14 cellular contexts compared by ENCODE assay signal in genomic region chr4:183766140-183766539, GRCh38.
DNase-seq lines count a peak whose midpoint lies in the region; ATAC-seq and TF ChIP-seq lines count a peak whose summit lies in the region.
"Had no signal": no experiment of that assay in that cellular context is flagged by ENCODE, and none has a peak within 500 bp of the region (broad histone marks: within the 10 kb centered on the region; RNA-seq: fewer than 3 reads in every experiment).

No MANE protein-coding gene starts in this region.

- 65 to 75% (median 74%) methylated on average over 12 of the region's 12 CpGs for WGBS in heart left ventricle, 4 donors

- in situ Hi-C loops in gastrocnemius medialis (cut with MboI; ENCODE audit: low sequenced_read_pairs in 4 of 4): no loop called here

- H3K4me1 ChIP-seq in heart left ventricle (peaks cover 0 to 24% (median 7%) of the 10 kb centered on the region in 12 donors), right atrium auricular region (peaks cover 0 to 8% of the 10 kb centered on the region in 2 donors), gastrocnemius medialis (no peaks in the 10 kb centered on the region), left lung (peaks cover 0 to 10% of the 10 kb centered on the region in 2 donors)
- H3K4me1 ChIP-seq: BLaER1 had no signal

- TF ChIP-seq CTCF in heart left ventricle (IDR thresholded peaks at IDR 0.05): no peak
- TF ChIP-seq CTCF in right atrium auricular region (IDR thresholded peaks at IDR 0.05): no peak
- no peak for TF ChIP-seq CTCF in gastrocnemius medialis (IDR thresholded peaks at IDR 0.05 in 4 of 5, conservative IDR thresholded peaks at IDR 0.05 in 1 of 5)
- TF ChIP-seq CTCF in left lung (IDR thresholded peaks at IDR 0.05): no peak

- no peaks in the 10 kb centered on the region for H3K9me3 ChIP-seq in heart left ventricle
- H3K9me3 ChIP-seq in right atrium auricular region: no peaks in the 10 kb centered on the region
- no peaks in the 10 kb centered on the region for H3K9me3 ChIP-seq in gastrocnemius medialis
- H3K9me3 ChIP-seq in left lung: no peaks in the 10 kb centered on the region
- H3K9me3 ChIP-seq: BLaER1 had no signal

- intact Hi-C loops in heart left ventricle (cut with DNase I): loop anchor here in 1 of 10 donors (10.0 kb wide), 1 partner anchor 69 kb away; no protein-coding TSS in a partner anchor
- intact Hi-C loops in cardiac septum (cut with DNase I): no loop called here
- intact Hi-C loops in gastrocnemius medialis (cut with DNase I; ENCODE audit: low total_unique reads): no loop called here
- intact Hi-C loops in left lung (cut with DNase I): no loop called here

- H3K27me3 ChIP-seq in heart left ventricle (no peaks in the 10 kb centered on the region), right atrium auricular region (no peaks in the 10 kb centered on the region), gastrocnemius medialis (no peaks in the 10 kb centered on the region), left lung (no peaks in the 10 kb centered on the region)
- H3K27me3 ChIP-seq: BLaER1 had no signal

- no peak for TF ChIP-seq POLR2A in heart left ventricle (IDR thresholded peaks at IDR 0.05)
- no peak for TF ChIP-seq POLR2A in gastrocnemius medialis (IDR thresholded peaks at IDR 0.05)

- H3K27ac ChIP-seq in heart left ventricle (peak overlapping the region; percentile 65 to 91 (median 82)), right atrium auricular region (peak overlapping the region; percentile 39 to 62), gastrocnemius medialis (peak overlapping the region; percentile 48 to 73 (median 62)), left lung (no peak overlapping the region)
- H3K27ac ChIP-seq: BLaER1 had no signal

- DNase-seq in heart left ventricle (no peak), cardiac septum (ENCODE audit: low spot score) (no peak), right atrium auricular region (ENCODE audit: low spot score) (no peak), gastrocnemius medialis (no peak), NCI-H2227 treated with DMSO at 0.1 percent for 48 hours (lab: John Stamatoyannopoulos, UW) (no peak), left lung (no peak)
- DNase-seq: 8988T, DMS 273 treated with DMSO at 0.1 percent for 48 hours, NCI-H1436, NCI-H2081 treated with DMSO at 0.1 percent for 48 hours, NCI-H226 had no signal

- ATAC-seq in heart left ventricle (peak in 1 of 4 donors; percentile 36), gastrocnemius medialis (no peak), HG03196 (IDR thresholded peaks at IDR 0.05; ENCODE audit: unreplicated experiment) (no peak), left lung (no peak), HG03520 (IDR thresholded peaks at IDR 0.05; ENCODE audit: unreplicated experiment) (no peak)

- H3K36me3 ChIP-seq in heart left ventricle: no peaks in the 10 kb centered on the region
- no peaks in the 10 kb centered on the region for H3K36me3 ChIP-seq in right atrium auricular region
- H3K36me3 ChIP-seq in gastrocnemius medialis: no peaks in the 10 kb centered on the region
- H3K36me3 ChIP-seq in left lung: no peaks in the 10 kb centered on the region
- H3K36me3 ChIP-seq: BLaER1 had no signal

- H3K4me3 ChIP-seq in heart left ventricle (peak overlapping the region in 7 of 12 donors; percentile 15 to 57 (median 44)), right atrium auricular region (no peak overlapping the region), gastrocnemius medialis (peak overlapping the region in 1 of 4 donors; percentile 36), left lung (no peak overlapping the region)
- H3K4me3 ChIP-seq: BLaER1 had no signal

Comparison
In these comparisons a context has a peak if more than half of its experiments do, and no peak if none do; other contexts are left out.
1. H3K4me3 ChIP-seq: peak in heart left ventricle (7 of 12); none in right atrium auricular region (0 of 2) and left lung (0 of 2).
2. H3K27ac ChIP-seq: peak in heart left ventricle (12 of 12), right atrium auricular region (2 of 2) and gastrocnemius medialis (4 of 4); none in left lung (0 of 2).